24 cellular contexts compared by ENCODE assay signal in genomic region chr5:100043475-100043874, GRCh38.
"Had no signal": no experiment of that assay in that cellular context is flagged by ENCODE, and none has a peak within 500 bp of the region (broad histone marks: within the 10 kb centered on the region; RNA-seq: fewer than 3 reads in every experiment).

No MANE protein-coding gene starts in this region.

- H3K36me3 Mint-ChIP-seq: memory B cell; mesothelial cell of epicardium; natural killer cell; stimulated activated naive B cell treated with anti-CD40 and anti-IgM and Interleukin-4, amounts not matched to agents 10 μg/mL and 1 μg/mL and 100 μg/mL, for 72 hours had no signal

- H3K9me3 ChIP-seq: esophagus muscularis mucosa, gastroesophageal sphincter, left lung, lower lobe of right lung, ovary, right atrium auricular region, sigmoid colon, testis, tibial nerve had no signal

- H3K4me3 Mint-ChIP-seq: dendritic cell treated with granulocyte-macrophage colony-stimulating factor and Interleukin-4, amounts not matched to agents 40 ng/mL and 50 ng/mL, for 4 days; effector memory CD8-positive, alpha-beta T cell; memory B cell; mesothelial cell of epicardium; natural killer cell; neural crest cell; stimulated activated naive B cell treated with anti-CD40 and anti-IgM and Interleukin-4, amounts not matched to agents 10 μg/mL and 1 μg/mL and 100 μg/mL, for 72 hours; stimulated activated naive CD8-positive, alpha-beta T cell treated with anti-CD3 and anti-CD28 coated beads, Interleukin-15, amount 100 ng/mL, for 72 hours had no signal

- H3K4me3 ChIP-seq: esophagus muscularis mucosa, gastroesophageal sphincter, left lung, lower lobe of right lung, ovary, right atrium auricular region, sigmoid colon, skin epidermis, testis, tibial nerve had no signal

- DNase-seq: effector memory CD8-positive, alpha-beta T cell; glutamatergic neuron; islet precursor cell; left lung; lower lobe of right lung; natural killer cell; nucleus accumbens; ovary; sigmoid colon; stimulated activated CD4-positive, alpha-beta T cell treated with anti-CD3 and anti-CD28 coated beads, Interleukin-2, amount 100 ng/mL, for 24 hours; stimulated activated CD4-positive, alpha-beta T cell treated with anti-CD3 and anti-CD28 coated beads, Interleukin-4, amount 100 ng/mL, for 4 hours; stimulated activated naive B cell treated with anti-CD40 and anti-IgM and Interleukin-4, amounts not matched to agents 10 μg/mL and 1 μg/mL and 100 μg/mL, for 72 hours; stimulated activated naive CD8-positive, alpha-beta T cell treated with anti-CD3 and anti-CD28 coated beads, Interleukin-15, amount 100 ng/mL, for 72 hours; testis had no signal

- H3K9me3 Mint-ChIP-seq: dendritic cell treated with granulocyte-macrophage colony-stimulating factor and Interleukin-4, amounts not matched to agents 40 ng/mL and 50 ng/mL, for 4 days; memory B cell; mesothelial cell of epicardium; neural crest cell; stimulated activated naive B cell treated with anti-CD40 and anti-IgM and Interleukin-4, amounts not matched to agents 10 μg/mL and 1 μg/mL and 100 μg/mL, for 72 hours; stimulated activated naive CD8-positive, alpha-beta T cell treated with anti-CD3 and anti-CD28 coated beads, Interleukin-15, amount 100 ng/mL, for 72 hours had no signal

- H3K36me3 ChIP-seq: esophagus muscularis mucosa, gastroesophageal sphincter, left lung, lower lobe of right lung, ovary, right atrium auricular region, sigmoid colon, tibial nerve had no signal

- H3K27ac ChIP-seq: epithelial cell of prostate, esophagus muscularis mucosa, gastroesophageal sphincter, left lung, lower lobe of right lung, ovary, right atrium auricular region, sigmoid colon, skin epidermis, testis, tibial nerve had no signal

- H3K4me1 Mint-ChIP-seq: memory B cell; mesothelial cell of epicardium; natural killer cell; stimulated activated naive B cell treated with anti-CD40 and anti-IgM and Interleukin-4, amounts not matched to agents 10 μg/mL and 1 μg/mL and 100 μg/mL, for 72 hours; stimulated activated naive CD8-positive, alpha-beta T cell treated with anti-CD3 and anti-CD28 coated beads, Interleukin-15, amount 100 ng/mL, for 72 hours had no signal

- H3K27me3 ChIP-seq: esophagus muscularis mucosa, gastroesophageal sphincter, left lung, ovary, right atrium auricular region, sigmoid colon, testis, tibial nerve had no signal

- H3K27me3 Mint-ChIP-seq: dendritic cell treated with granulocyte-macrophage colony-stimulating factor and Interleukin-4, amounts not matched to agents 40 ng/mL and 50 ng/mL, for 4 days; effector memory CD8-positive, alpha-beta T cell; memory B cell; stimulated activated naive B cell treated with anti-CD40 and anti-IgM and Interleukin-4, amounts not matched to agents 10 μg/mL and 1 μg/mL and 100 μg/mL, for 72 hours; stimulated activated naive CD8-positive, alpha-beta T cell treated with anti-CD3 and anti-CD28 coated beads, Interleukin-15, amount 100 ng/mL, for 72 hours had no signal

- ATAC-seq: effector memory CD8-positive, alpha-beta T cell; gastroesophageal sphincter; left lung; lower lobe of right lung; natural killer cell; stimulated activated naive B cell treated with anti-CD40 and anti-IgM and Interleukin-4, amounts not matched to agents 10 μg/mL and 1 μg/mL and 100 μg/mL, for 72 hours; stimulated activated naive CD8-positive, alpha-beta T cell treated with anti-CD3 and anti-CD28 coated beads, Interleukin-15, amount 100 ng/mL, for 72 hours had no signal

- H3K27ac Mint-ChIP-seq: dendritic cell treated with granulocyte-macrophage colony-stimulating factor and Interleukin-4, amounts not matched to agents 40 ng/mL and 50 ng/mL, for 4 days; effector memory CD8-positive, alpha-beta T cell; memory B cell; mesothelial cell of epicardium; natural killer cell; stimulated activated naive B cell treated with anti-CD40 and anti-IgM and Interleukin-4, amounts not matched to agents 10 μg/mL and 1 μg/mL and 100 μg/mL, for 72 hours; stimulated activated naive CD8-positive, alpha-beta T cell treated with anti-CD3 and anti-CD28 coated beads, Interleukin-15, amount 100 ng/mL, for 72 hours had no signal

- H3K4me1 ChIP-seq: esophagus muscularis mucosa, gastroesophageal sphincter, left lung, lower lobe of right lung, right atrium auricular region, sigmoid colon, testis, tibial nerve had no signal
